Comparison of ENCODE assay signal across 1 cellular context in the genomic region with DNA sequence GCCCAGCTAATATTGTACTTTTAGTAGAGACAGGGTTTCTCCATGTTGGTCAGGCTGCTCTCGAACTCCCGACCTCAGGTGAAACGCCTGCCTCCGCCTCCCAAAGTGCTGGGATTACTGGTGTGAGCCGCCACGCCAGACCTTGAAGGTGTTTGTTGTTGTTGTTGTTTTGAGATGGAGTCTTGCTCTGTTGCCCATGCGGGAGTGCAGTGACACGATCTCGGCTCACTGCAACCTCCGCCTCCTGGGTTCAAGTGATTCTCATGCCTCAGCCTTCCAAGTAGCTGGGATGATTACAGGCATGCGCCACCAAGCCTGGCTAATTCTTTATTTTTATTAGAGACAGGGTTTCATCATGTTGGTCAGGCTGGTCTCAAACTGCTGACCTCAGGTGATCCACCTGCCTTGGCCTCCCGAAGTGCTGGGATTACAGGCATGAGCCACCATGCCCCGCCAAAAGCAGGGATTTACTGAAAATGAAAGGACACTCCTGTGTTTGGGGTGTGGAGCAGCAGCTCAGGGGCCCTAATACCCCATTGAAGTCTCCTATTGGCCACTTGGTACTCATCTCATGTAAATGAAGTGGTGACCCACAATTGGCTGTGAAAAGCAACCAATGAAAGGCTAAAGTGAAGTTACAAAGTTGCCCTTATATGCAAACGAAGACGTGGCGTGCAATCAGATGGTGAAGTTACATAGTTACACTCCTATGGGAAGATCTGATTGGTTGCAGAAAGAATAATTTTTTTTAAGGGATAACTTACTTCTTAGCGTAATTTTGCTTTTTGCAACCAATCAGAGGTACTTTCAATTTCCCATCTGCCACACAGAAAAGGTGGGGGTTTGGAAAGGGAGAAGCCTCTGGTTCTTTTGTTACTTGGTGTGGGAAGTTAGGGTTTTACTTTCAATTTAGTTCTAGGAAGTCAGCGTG.
TF ChIP-seq lines count a peak whose summit lies in the region.
"Not testable (repeated sequence)": the region's sequence is repeated elsewhere in the genome, so short reads cannot be mapped to it uniquely, and the experiment has no call there.

No MANE protein-coding gene starts in this region.

TF ChIP-seq in K562, 482 proteins besides CTCF, POLR2A, EP300 and RAD21 (continued from another document):
- TF ChIP-seq, protein P1, sequence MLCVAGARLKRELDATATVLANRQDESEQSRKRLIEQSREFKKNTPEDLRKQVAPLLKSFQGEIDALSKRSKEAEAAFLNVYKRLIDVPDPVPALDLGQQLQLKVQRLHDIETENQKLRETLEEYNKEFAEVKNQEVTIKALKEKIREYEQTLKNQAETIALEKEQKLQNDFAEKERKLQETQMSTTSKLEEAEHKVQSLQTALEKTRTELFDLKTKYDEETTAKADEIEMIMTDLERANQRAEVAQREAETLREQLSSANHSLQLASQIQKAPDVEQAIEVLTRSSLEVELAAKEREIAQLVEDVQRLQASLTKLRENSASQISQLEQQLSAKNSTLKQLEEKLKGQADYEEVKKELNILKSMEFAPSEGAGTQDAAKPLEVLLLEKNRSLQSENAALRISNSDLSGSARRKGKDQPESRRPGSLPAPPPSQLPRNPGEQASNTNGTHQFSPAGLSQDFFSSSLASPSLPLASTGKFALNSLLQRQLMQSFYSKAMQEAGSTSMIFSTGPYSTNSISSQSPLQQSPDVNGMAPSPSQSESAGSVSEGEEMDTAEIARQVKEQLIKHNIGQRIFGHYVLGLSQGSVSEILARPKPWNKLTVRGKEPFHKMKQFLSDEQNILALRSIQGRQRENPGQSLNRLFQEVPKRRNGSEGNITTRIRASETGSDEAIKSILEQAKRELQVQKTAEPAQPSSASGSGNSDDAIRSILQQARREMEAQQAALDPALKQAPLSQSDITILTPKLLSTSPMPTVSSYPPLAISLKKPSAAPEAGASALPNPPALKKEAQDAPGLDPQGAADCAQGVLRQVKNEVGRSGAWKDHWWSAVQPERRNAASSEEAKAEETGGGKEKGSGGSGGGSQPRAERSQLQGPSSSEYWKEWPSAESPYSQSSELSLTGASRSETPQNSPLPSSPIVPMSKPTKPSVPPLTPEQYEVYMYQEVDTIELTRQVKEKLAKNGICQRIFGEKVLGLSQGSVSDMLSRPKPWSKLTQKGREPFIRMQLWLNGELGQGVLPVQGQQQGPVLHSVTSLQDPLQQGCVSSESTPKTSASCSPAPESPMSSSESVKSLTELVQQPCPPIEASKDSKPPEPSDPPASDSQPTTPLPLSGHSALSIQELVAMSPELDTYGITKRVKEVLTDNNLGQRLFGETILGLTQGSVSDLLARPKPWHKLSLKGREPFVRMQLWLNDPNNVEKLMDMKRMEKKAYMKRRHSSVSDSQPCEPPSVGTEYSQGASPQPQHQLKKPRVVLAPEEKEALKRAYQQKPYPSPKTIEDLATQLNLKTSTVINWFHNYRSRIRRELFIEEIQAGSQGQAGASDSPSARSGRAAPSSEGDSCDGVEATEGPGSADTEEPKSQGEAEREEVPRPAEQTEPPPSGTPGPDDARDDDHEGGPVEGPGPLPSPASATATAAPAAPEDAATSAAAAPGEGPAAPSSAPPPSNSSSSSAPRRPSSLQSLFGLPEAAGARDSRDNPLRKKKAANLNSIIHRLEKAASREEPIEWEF (CRISPR knock-in tag; IDR thresholded peaks at IDR 0.05), result peak; percentile 93
- peak; percentile 84 for TF ChIP-seq NFYB (IDR thresholded peaks at IDR 0.05; ENCODE audit: extremely low read depth, insufficient read length)
- peak; percentile 62 for TF ChIP-seq NFATC3 (IDR thresholded peaks at IDR 0.05)
- TF ChIP-seq, protein P2, sequence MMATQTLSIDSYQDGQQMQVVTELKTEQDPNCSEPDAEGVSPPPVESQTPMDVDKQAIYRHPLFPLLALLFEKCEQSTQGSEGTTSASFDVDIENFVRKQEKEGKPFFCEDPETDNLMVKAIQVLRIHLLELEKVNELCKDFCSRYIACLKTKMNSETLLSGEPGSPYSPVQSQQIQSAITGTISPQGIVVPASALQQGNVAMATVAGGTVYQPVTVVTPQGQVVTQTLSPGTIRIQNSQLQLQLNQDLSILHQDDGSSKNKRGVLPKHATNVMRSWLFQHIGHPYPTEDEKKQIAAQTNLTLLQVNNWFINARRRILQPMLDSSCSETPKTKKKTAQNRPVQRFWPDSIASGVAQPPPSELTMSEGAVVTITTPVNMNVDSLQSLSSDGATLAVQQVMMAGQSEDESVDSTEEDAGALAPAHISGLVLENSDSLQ (IDR thresholded peaks at IDR 0.05), result peak; percentile 67
- TF ChIP-seq PYGO2 (tag; IDR thresholded peaks at IDR 0.05), result peak; percentile 58; the same call in 1 of the 2 replicates
- peak; percentile 10 to 52; a peak in 3 of 4 replicates for TF ChIP-seq MNT (conservative IDR thresholded peaks at IDR 0.05)
- TF ChIP-seq ATF1 (CRISPR knock-in tag; IDR thresholded peaks at IDR 0.05); NR4A1 (CRISPR knock-in tag; IDR thresholded peaks at IDR 0.05); FOXM1 (CRISPR knock-in tag; IDR thresholded peaks at IDR 0.05; ENCODE audit: low read depth): not testable (repeated sequence)
- peak; percentile 92 for TF ChIP-seq ATF1 (tag; IDR thresholded peaks at IDR 0.05)
- TF ChIP-seq MAFK (IDR thresholded peaks at IDR 0.05; ENCODE audit: low read length), result 0 out of 2 replicates have a peak, but pooled peaks have one; percentile 28
- peak in 1 of 2 experiments; percentile 95; a peak in 2 of 4 replicates for TF ChIP-seq SRF (CRISPR knock-in tag; IDR thresholded peaks at IDR 0.05)
- 0 out of 2 replicates have a peak, but pooled peaks have one; percentile 53 for TF ChIP-seq LARP7 (IDR thresholded peaks at IDR 0.05)
- TF ChIP-seq, protein P3, sequence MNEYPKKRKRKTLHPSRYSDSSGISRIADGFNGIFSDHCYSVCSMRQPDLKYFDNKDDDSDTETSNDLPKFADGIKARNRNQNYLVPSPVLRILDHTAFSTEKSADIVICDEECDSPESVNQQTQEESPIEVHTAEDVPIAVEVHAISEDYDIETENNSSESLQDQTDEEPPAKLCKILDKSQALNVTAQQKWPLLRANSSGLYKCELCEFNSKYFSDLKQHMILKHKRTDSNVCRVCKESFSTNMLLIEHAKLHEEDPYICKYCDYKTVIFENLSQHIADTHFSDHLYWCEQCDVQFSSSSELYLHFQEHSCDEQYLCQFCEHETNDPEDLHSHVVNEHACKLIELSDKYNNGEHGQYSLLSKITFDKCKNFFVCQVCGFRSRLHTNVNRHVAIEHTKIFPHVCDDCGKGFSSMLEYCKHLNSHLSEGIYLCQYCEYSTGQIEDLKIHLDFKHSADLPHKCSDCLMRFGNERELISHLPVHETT (CRISPR knock-in tag; conservative IDR thresholded peaks at IDR 0.05 in 1 of 2, IDR thresholded peaks at IDR 0.05 in 1 of 2), result peak in 1 of 2 experiments; percentile 95; a peak in 2 of 4 replicates
- TF ChIP-seq PHF21A (IDR thresholded peaks at IDR 0.05; ENCODE audit: borderline replicate concordance, low read depth), result peak; percentile 73; the same call in 1 of the 2 replicates
- TF ChIP-seq HNRNPLL (IDR thresholded peaks at IDR 0.05; ENCODE audit: low read depth, low read length, poor library complexity, severe bottlenecking), result peak; percentile 18
- 0 out of 2 replicates have a peak, but pooled peaks have one; percentile 27 for TF ChIP-seq GABPA (tag; conservative IDR thresholded peaks at IDR 0.05; ENCODE audit: low read depth)
- TF ChIP-seq ZNF175 (CRISPR knock-in tag; IDR thresholded peaks at IDR 0.05; ENCODE audit: low read depth), result peak; percentile 86
- TF ChIP-seq NR4A1 (tag; IDR thresholded peaks at IDR 0.05), result peak; percentile 40; the same call in 1 of the 2 replicates
- peak; percentile 96 for TF ChIP-seq RBM25 (IDR thresholded peaks at IDR 0.05; ENCODE audit: low read depth, low read length, severe bottlenecking)
- TF ChIP-seq FOXM1 (IDR thresholded peaks at IDR 0.05; ENCODE audit: low read depth), result peak; percentile 96
- peak; percentile 41; the same call in 1 of the 2 replicates for TF ChIP-seq MAFG (tag; conservative IDR thresholded peaks at IDR 0.05)
- peak; percentile 44; the same call in 1 of the 2 replicates for TF ChIP-seq POLR2AphosphoS5 (IDR thresholded peaks at IDR 0.05; ENCODE audit: control insufficient read depth, insufficient read depth, low read depth, low read length)
- TF ChIP-seq, protein P4, sequence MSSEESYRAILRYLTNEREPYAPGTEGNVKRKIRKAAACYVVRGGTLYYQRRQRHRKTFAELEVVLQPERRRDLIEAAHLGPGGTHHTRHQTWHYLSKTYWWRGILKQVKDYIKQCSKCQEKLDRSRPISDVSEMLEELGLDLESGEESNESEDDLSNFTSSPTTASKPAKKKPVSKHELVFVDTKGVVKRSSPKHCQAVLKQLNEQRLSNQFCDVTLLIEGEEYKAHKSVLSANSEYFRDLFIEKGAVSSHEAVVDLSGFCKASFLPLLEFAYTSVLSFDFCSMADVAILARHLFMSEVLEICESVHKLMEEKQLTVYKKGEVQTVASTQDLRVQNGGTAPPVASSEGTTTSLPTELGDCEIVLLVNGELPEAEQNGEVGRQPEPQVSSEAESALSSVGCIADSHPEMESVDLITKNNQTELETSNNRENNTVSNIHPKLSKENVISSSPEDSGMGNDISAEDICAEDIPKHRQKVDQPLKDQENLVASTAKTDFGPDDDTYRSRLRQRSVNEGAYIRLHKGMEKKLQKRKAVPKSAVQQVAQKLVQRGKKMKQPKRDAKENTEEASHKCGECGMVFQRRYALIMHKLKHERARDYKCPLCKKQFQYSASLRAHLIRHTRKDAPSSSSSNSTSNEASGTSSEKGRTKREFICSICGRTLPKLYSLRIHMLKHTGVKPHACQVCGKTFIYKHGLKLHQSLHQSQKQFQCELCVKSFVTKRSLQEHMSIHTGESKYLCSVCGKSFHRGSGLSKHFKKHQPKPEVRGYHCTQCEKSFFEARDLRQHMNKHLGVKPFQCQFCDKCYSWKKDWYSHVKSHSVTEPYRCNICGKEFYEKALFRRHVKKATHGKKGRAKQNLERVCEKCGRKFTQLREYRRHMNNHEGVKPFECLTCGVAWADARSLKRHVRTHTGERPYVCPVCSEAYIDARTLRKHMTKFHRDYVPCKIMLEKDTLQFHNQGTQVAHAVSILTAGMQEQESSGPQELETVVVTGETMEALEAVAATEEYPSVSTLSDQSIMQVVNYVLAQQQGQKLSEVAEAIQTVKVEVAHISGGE (CRISPR knock-in tag; IDR thresholded peaks at IDR 0.05), result peak in 1 of 3 experiments; percentile 81; a peak in 2 of 6 replicates
- TF ChIP-seq, protein P5, sequence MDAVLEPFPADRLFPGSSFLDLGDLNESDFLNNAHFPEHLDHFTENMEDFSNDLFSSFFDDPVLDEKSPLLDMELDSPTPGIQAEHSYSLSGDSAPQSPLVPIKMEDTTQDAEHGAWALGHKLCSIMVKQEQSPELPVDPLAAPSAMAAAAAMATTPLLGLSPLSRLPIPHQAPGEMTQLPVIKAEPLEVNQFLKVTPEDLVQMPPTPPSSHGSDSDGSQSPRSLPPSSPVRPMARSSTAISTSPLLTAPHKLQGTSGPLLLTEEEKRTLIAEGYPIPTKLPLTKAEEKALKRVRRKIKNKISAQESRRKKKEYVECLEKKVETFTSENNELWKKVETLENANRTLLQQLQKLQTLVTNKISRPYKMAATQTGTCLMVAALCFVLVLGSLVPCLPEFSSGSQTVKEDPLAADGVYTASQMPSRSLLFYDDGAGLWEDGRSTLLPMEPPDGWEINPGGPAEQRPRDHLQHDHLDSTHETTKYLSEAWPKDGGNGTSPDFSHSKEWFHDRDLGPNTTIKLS (IDR thresholded peaks at IDR 0.05; ENCODE audit: borderline replicate concordance, low read depth), result peak; percentile 22; the same call in 1 of the 2 replicates
- TF ChIP-seq PML (IDR thresholded peaks at IDR 0.05; ENCODE audit: low read length), result peak; percentile 15; the same call in 1 of the 2 replicates
- peak; percentile 84; the same call in 1 of the 2 replicates for TF ChIP-seq MBD2 (IDR thresholded peaks at IDR 0.05; ENCODE audit: borderline replicate concordance, low read depth)
- TF ChIP-seq SUPT5H (IDR thresholded peaks at IDR 0.05), result peak; percentile 92
- TF ChIP-seq L3MBTL2 (IDR thresholded peaks at IDR 0.05), result peak; percentile 70; the same call in 1 of the 2 replicates
